14 cellular contexts compared by ENCODE assay signal in the genomic region with DNA sequence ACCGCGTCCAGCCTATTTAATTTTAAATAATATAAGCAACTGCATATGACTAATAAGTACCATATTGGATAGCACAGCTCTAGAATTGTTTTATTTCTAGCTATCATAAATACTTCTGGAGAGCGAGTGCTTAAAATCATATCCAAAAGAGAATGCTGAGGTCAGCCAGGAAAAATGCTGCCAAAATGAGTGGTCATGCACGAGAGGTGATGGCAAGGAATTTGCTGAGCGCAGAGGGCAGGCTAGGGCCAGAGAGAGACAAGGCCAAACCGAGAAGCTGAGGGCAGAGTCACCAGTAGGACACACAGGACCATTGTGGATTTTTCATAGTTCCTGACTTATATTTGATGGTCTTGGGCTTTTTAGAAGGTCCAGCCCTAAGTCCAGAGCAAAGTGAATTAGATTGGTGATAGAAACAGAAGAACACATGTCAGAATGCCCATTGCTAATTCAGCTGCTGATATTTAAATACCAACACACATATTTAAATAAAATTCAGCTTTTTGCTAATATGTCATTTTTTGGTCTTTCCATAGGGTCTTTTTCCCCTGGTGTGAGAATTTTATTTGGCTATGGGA. TPM values are rescaled to one million over a fixed set of nuclear protein-coding genes. Genes with fewer than 3 reads are reported as not detected.
DNase-seq lines count a peak whose midpoint lies in the region; TF ChIP-seq lines count a peak whose summit lies in the region.
"Had no signal": no experiment of that assay in that cellular context is flagged by ENCODE, and none has a peak within 500 bp of the region (broad histone marks: within the 10 kb centered on the region; RNA-seq: fewer than 3 reads in every experiment).

No MANE protein-coding gene starts in this region.

- H3K4me3 Mint-ChIP-seq in chondrocyte (ENCODE audit: unreplicated experiment) = no peak overlapping the region
- H3K4me3 Mint-ChIP-seq: activated naive CD8-positive, alpha-beta T cell treated with anti-CD3 and anti-CD28 coated beads, Interleukin-2, amount 10 ng/mL, durations not matched to agents 7 days and 5 days had no signal

- no peak overlapping the region for H3K9ac ChIP-seq in HUES48 (ENCODE audit: low read depth, low read length)

- H3K27ac Mint-ChIP-seq in chondrocyte (ENCODE audit: unreplicated experiment) = peak overlapping the region; percentile 74
- H3K27ac Mint-ChIP-seq: activated naive CD8-positive, alpha-beta T cell treated with anti-CD3 and anti-CD28 coated beads, Interleukin-2, amount 10 ng/mL, durations not matched to agents 7 days and 5 days had no signal

- no peaks in the 10 kb centered on the region for H3K27me3 Mint-ChIP-seq in chondrocyte (ENCODE audit: low read depth)

- H3K27ac ChIP-seq in HUES48 (ENCODE audit: low read depth, low read length) (peak overlapping the region; percentile 53), WERI-Rb-1 (no peak overlapping the region)
- H3K27ac ChIP-seq: hepatocyte had no signal

- H3K36me3 ChIP-seq in HUES48 (ENCODE audit: control insufficient read depth, insufficient read depth, low read length) (no peaks in the 10 kb centered on the region), WERI-Rb-1 (no peaks in the 10 kb centered on the region)

- peaks cover 43% of the 10 kb centered on the region for H3K4me1 ChIP-seq in HUES48 (ENCODE audit: control insufficient read depth, insufficient read depth, low read length)

- no peaks in the 10 kb centered on the region for H3K9me3 ChIP-seq in HUES48 (ENCODE audit: control insufficient read depth, insufficient read depth, low read length)
- no peaks in the 10 kb centered on the region for H3K9me3 ChIP-seq in WERI-Rb-1 (ENCODE audit: severe bottlenecking)

- DNase-seq in chondrocyte (ENCODE audit: low spot score) (no peak), islet precursor cell (peak; percentile 75), superior temporal gyrus (ENCODE audit: extremely low spot score) (peak; percentile 40), NCI-H2081 (lab: John Stamatoyannopoulos, UW) (no peak), WERI-Rb-1 (no peak)
- no peak for DNase-seq in NK-92 treated with Interleukin-12 subunit alpha and Interleukin-12 subunit beta, amount 100 ng/mL, for 24 hours (lab: John Stamatoyannopoulos, UW)
- DNase-seq: activated CD4-positive, alpha-beta T cell treated with anti-CD3 and anti-CD28 coated beads for 1 hour; activated naive CD8-positive, alpha-beta T cell treated with anti-CD3 and anti-CD28 coated beads, Interleukin-2, amount 10 ng/mL, durations not matched to agents 7 days and 5 days; effector CD8-positive, alpha-beta T cell; kidney; NCI-H748 treated with DMSO at 0.1 percent for 48 hours; stimulated activated naive CD8-positive, alpha-beta T cell treated with anti-CD3 and anti-CD28 coated beads, Interleukin-15, Interleukin-2, amounts not matched to agents 100 U/mL and 50 U/mL, for 24 hours had no signal

- H3K27me3 ChIP-seq in HUES48 (ENCODE audit: control insufficient read depth, insufficient read depth, low read length) (no peaks in the 10 kb centered on the region), WERI-Rb-1 (ENCODE audit: insufficient read depth, low read depth, severe bottlenecking) (no peaks in the 10 kb centered on the region)
- H3K27me3 ChIP-seq: hepatocyte had no signal

- H3K9me3 Mint-ChIP-seq in chondrocyte (ENCODE audit: low read depth) = no peaks in the 10 kb centered on the region
- H3K9me3 Mint-ChIP-seq: activated naive CD8-positive, alpha-beta T cell treated with anti-CD3 and anti-CD28 coated beads, Interleukin-2, amount 10 ng/mL, durations not matched to agents 7 days and 5 days had no signal

- peaks cover 9% of the 10 kb centered on the region for H3K4me1 Mint-ChIP-seq in chondrocyte (ENCODE audit: low read depth)

- H3K36me3 Mint-ChIP-seq in chondrocyte (ENCODE audit: low read depth) = no peaks in the 10 kb centered on the region
- H3K36me3 Mint-ChIP-seq: activated naive CD8-positive, alpha-beta T cell treated with anti-CD3 and anti-CD28 coated beads, Interleukin-2, amount 10 ng/mL, durations not matched to agents 7 days and 5 days had no signal

- H3K4me3 ChIP-seq in HUES48 (ENCODE audit: low read depth, low read length) (no peak overlapping the region), WERI-Rb-1 (ENCODE audit: low read depth, low read length) (no peak overlapping the region)
- H3K4me3 ChIP-seq: hepatocyte had no signal

- TF ChIP-seq CTCF in chondrocyte (IDR thresholded peaks at IDR 0.05) (no peak), WERI-Rb-1 (IDR thresholded peaks at IDR 0.05; ENCODE audit: low read depth, low read length) (no peak)

RNA-seq across cellular contexts. Expression of gene UBL3, which starts 33.6 kb away (rescaled TPM):
- 21.3 to 41.8 TPM (median 23.5 TPM) in 3 replicates for total RNA-seq in chondrocyte

Comparison
In these comparisons a context has a peak if more than half of its experiments do, and no peak if none do; other contexts are left out.
1. DNase-seq: peak in islet precursor cell (single experiment) and superior temporal gyrus (single experiment); none in chondrocyte (single experiment), NK-92 treated with Interleukin-12 subunit alpha and Interleukin-12 subunit beta, amount 100 ng/mL, for 24 hours (single experiment), NCI-H2081 (0 of 2) and WERI-Rb-1 (single experiment).